ENCODE assay signal across 1 cellular context in genomic region chr2:87860063-87860462, GRCh38. TPM values are rescaled to one million over a fixed set of nuclear protein-coding genes. Genes with fewer than 3 reads are reported as not detected.
"Had no signal": no experiment of that assay in that cellular context is flagged by ENCODE, and none has a peak within 500 bp of the region (broad histone marks: within the 10 kb centered on the region; RNA-seq: fewer than 3 reads in every experiment).

No MANE protein-coding gene starts in this region.

RNA-seq across cellular contexts. Expression of gene RGPD2, which starts 34.5 kb away (rescaled TPM):
- total RNA-seq: HT1080 had no signal
